Comparison of ENCODE assay signal across 10 cellular contexts in genomic region chr5:121963409-121963808, GRCh38. TPM values are rescaled to one million over a fixed set of nuclear protein-coding genes. Genes with fewer than 3 reads are reported as not detected.
DNase-seq lines count a peak whose midpoint lies in the region; ATAC-seq and TF ChIP-seq lines count a peak whose summit lies in the region.
"Had no signal": no experiment of that assay in that cellular context is flagged by ENCODE, and none has a peak within 500 bp of the region (broad histone marks: within the 10 kb centered on the region; RNA-seq: fewer than 3 reads in every experiment).

No MANE protein-coding gene starts in this region.

- no peak for DNase-seq in activated CD4-positive, alpha-beta T cell treated with anti-CD3 and anti-CD28 coated beads, Interleukin-2, amount 10 ng/mL, durations not matched to agents 7 days and 5 days
- no peak for DNase-seq in activated CD4-positive, alpha-beta T cell treated with anti-CD3 and anti-CD28 coated beads, Interleukin-2, amount 50 U/mL, for 48 hours
- DNase-seq in T-cell: no peak
- DNase-seq in foreskin fibroblast: no peak
- DNase-seq in stimulated activated effector memory CD8-positive, alpha-beta T cell treated with anti-CD3 and anti-CD28 coated beads, Interleukin-12 subunit alpha, Interleukin-12 subunit beta, amount 100 ng/mL, for 72 hours (ENCODE audit: low spot score in 2 of 2): no peak
- DNase-seq in NCI-H82 (lab: John Stamatoyannopoulos, UW): no peak
- no peak for DNase-seq in NCI-H1092 (lab: John Stamatoyannopoulos, UW)
- DNase-seq in NCI-H2029 treated with DMSO at 0.1 percent for 48 hours (lab: John Stamatoyannopoulos, UW): no peak
- DNase-seq: central memory CD4-positive, alpha-beta T cell; NCI-H2107 had no signal

- no peak for ATAC-seq in T-cell (replicated peaks in 1 of 4)
- peak; percentile 20 for ATAC-seq in stimulated activated effector memory CD8-positive, alpha-beta T cell treated with anti-CD3 and anti-CD28 coated beads, Interleukin-12 subunit alpha, Interleukin-12 subunit beta, amount 100 ng/mL, for 72 hours

- peak overlapping the region; percentile 73 to 97 for H3K4me3 ChIP-seq in foreskin fibroblast (ENCODE audit: low read depth in 1 of 2, low read length in 2 of 2)

- peaks cover 12% of the 10 kb centered on the region for H3K36me3 Mint-ChIP-seq in activated CD4-positive, alpha-beta T cell treated with anti-CD3 and anti-CD28 coated beads, Interleukin-2, amount 10 ng/mL, durations not matched to agents 7 days and 5 days (ENCODE audit: low read depth)
- peaks cover 21% of the 10 kb centered on the region for H3K36me3 Mint-ChIP-seq in T-cell
- peaks cover 9% of the 10 kb centered on the region for H3K36me3 Mint-ChIP-seq in stimulated activated effector memory CD8-positive, alpha-beta T cell treated with anti-CD3 and anti-CD28 coated beads, Interleukin-12 subunit alpha, Interleukin-12 subunit beta, amount 100 ng/mL, for 72 hours

- H3K4me1 Mint-ChIP-seq in activated CD4-positive, alpha-beta T cell treated with anti-CD3 and anti-CD28 coated beads, Interleukin-2, amount 10 ng/mL, durations not matched to agents 7 days and 5 days: peaks cover 38% of the 10 kb centered on the region
- H3K4me1 Mint-ChIP-seq in T-cell: peaks cover 43 to 54% (median 48%) of the 10 kb centered on the region in 3 donors
- peaks cover 35% of the 10 kb centered on the region for H3K4me1 Mint-ChIP-seq in stimulated activated effector memory CD8-positive, alpha-beta T cell treated with anti-CD3 and anti-CD28 coated beads, Interleukin-12 subunit alpha, Interleukin-12 subunit beta, amount 100 ng/mL, for 72 hours

- H3K4me3 Mint-ChIP-seq in activated CD4-positive, alpha-beta T cell treated with anti-CD3 and anti-CD28 coated beads, Interleukin-2, amount 10 ng/mL, durations not matched to agents 7 days and 5 days: peak overlapping the region; percentile 97
- peak overlapping the region; percentile 93 to 99 (median 93) for H3K4me3 Mint-ChIP-seq in T-cell
- H3K4me3 Mint-ChIP-seq in stimulated activated effector memory CD8-positive, alpha-beta T cell treated with anti-CD3 and anti-CD28 coated beads, Interleukin-12 subunit alpha, Interleukin-12 subunit beta, amount 100 ng/mL, for 72 hours: peak overlapping the region; percentile 90

- no peaks in the 10 kb centered on the region for H3K27me3 Mint-ChIP-seq in activated CD4-positive, alpha-beta T cell treated with anti-CD3 and anti-CD28 coated beads, Interleukin-2, amount 10 ng/mL, durations not matched to agents 7 days and 5 days
- peaks cover 0 to 2% of the 10 kb centered on the region in 2 donors for H3K27me3 Mint-ChIP-seq in T-cell

- CTCF ChIA-PET in activated CD4-positive, alpha-beta T cell treated with anti-CD3 and anti-CD28 coated beads, Interleukin-2, amount 10 ng/mL, durations not matched to agents 7 days and 5 days (lab: Charles Lee): no interaction called here
- CTCF ChIA-PET in T-cell (lab: Charles Lee): interaction anchor here in 1 of 2 donors (0.9 kb wide), 1 partner anchor 13 kb away, joined by 3 read pairs; no protein-coding TSS in a partner anchor

- no peak overlapping the region for H3K27ac Mint-ChIP-seq in activated CD4-positive, alpha-beta T cell treated with anti-CD3 and anti-CD28 coated beads, Interleukin-2, amount 10 ng/mL, durations not matched to agents 7 days and 5 days
- H3K27ac Mint-ChIP-seq in T-cell: no peak overlapping the region
- H3K27ac Mint-ChIP-seq in stimulated activated effector memory CD8-positive, alpha-beta T cell treated with anti-CD3 and anti-CD28 coated beads, Interleukin-12 subunit alpha, Interleukin-12 subunit beta, amount 100 ng/mL, for 72 hours: peak overlapping the region; percentile 92

- TF ChIP-seq CTCF in foreskin fibroblast (IDR thresholded peaks at IDR 0.05; ENCODE audit: low read depth, low read length): no peak

- no peaks in the 10 kb centered on the region for H3K9me3 Mint-ChIP-seq in activated CD4-positive, alpha-beta T cell treated with anti-CD3 and anti-CD28 coated beads, Interleukin-2, amount 10 ng/mL, durations not matched to agents 7 days and 5 days
- peaks cover 0 to 3% (median 0%) of the 10 kb centered on the region in 3 donors for H3K9me3 Mint-ChIP-seq in T-cell
- no peaks in the 10 kb centered on the region for H3K9me3 Mint-ChIP-seq in stimulated activated effector memory CD8-positive, alpha-beta T cell treated with anti-CD3 and anti-CD28 coated beads, Interleukin-12 subunit alpha, Interleukin-12 subunit beta, amount 100 ng/mL, for 72 hours

- POLR2A ChIA-PET in activated CD4-positive, alpha-beta T cell treated with anti-CD3 and anti-CD28 coated beads, Interleukin-2, amount 10 ng/mL, durations not matched to agents 7 days and 5 days (lab: Charles Lee): no interaction called here
- POLR2A ChIA-PET in T-cell (lab: Charles Lee): no interaction called here

RNA-seq across cellular contexts. Expression of gene SRFBP1, which starts 1.6 kb away (rescaled TPM):
- 10 to 100 TPM; 10.1 to 12.1 TPM for total RNA-seq in activated CD4-positive, alpha-beta T cell treated with anti-CD3 and anti-CD28 coated beads, Interleukin-2, amount 10 ng/mL, durations not matched to agents 7 days and 5 days
- 10 to 100 TPM in 3 of 5 donors, 1 to 10 TPM in 2; 7.6 to 12.0 (median 11.2) TPM for total RNA-seq in T-cell
